In the genomic region with DNA sequence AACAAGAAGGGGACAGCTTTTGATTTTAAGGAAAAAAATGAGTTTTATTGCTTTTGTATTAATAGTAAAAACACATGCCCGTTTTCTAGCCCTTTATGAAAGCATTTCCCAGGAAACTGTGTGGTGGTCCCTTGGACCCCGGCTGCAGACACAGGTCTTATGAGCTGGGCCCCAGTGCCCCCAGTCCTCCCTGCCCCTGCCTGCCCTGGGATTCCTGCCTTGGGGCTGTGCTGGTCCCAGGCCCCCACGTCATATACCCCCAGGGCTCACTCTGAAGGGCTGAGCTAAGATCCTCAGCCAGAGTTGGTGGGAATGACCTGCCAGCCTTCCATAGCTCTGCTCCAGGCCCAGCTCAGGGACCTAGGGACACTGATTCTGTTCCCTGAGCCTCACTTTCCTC, we compare ENCODE assay signal across 14 cellular contexts.
"Had no signal": no experiment of that assay in that cellular context is flagged by ENCODE, and none has a peak within 500 bp of the region (broad histone marks: within the 10 kb centered on the region; RNA-seq: fewer than 3 reads in every experiment).

No MANE protein-coding gene starts in this region.

- DNase-seq: cerebellar nuclear complex; colonic mucosa; dermis blood vessel endothelial cell; esophagus squamous epithelium; foreskin fibroblast; nephron progenitor cell; stimulated activated CD4-positive, alpha-beta T cell treated with anti-CD3 and anti-CD28 coated beads, Interleukin-12 subunit alpha, Interleukin-12 subunit beta, amount 100 ng/mL, for 4 hours; stimulated activated naive CD4-positive, alpha-beta T cell; tibial artery; uterus had no signal

- H3K9me3 ChIP-seq: colonic mucosa, esophagus squamous epithelium, gastroesophageal sphincter, tibial artery, upper lobe of left lung, uterus had no signal

- H3K4me1 ChIP-seq: colonic mucosa had no signal

- H3K36me3 ChIP-seq: uterus had no signal

- ATAC-seq: gastroesophageal sphincter, sciatic nerve had no signal

- H3K4me3 ChIP-seq: colonic mucosa, esophagus squamous epithelium, gastroesophageal sphincter, skin epidermis, tibial artery, upper lobe of left lung, uterus had no signal

- H3K27me3 ChIP-seq: colonic mucosa, esophagus squamous epithelium, gastroesophageal sphincter, tibial artery, upper lobe of left lung, uterus had no signal

- H3K27ac ChIP-seq: colonic mucosa, esophagus squamous epithelium, gastroesophageal sphincter, skin epidermis, tibial artery, uterus had no signal
